ENCODE assay signal across 8 cellular contexts in genomic region chr9:128034821-128035764, GRCh38. TPM values are rescaled to one million over a fixed set of nuclear protein-coding genes. Genes with fewer than 3 reads are reported as not detected.
DNase-seq lines count a peak whose midpoint lies in the region; ATAC-seq lines count a peak whose summit lies in the region.

No MANE protein-coding gene starts in this region.

- no peaks in the 10 kb centered on the region for H3K27me3 ChIP-seq in layer of hippocampus (ENCODE audit: control insufficient read depth, insufficient read depth, low read length)

- ATAC-seq in HG03378 (IDR thresholded peaks at IDR 0.05; ENCODE audit: unreplicated experiment), result peak; percentile 43

- H3K27ac ChIP-seq in cingulate gyrus (ENCODE audit: low read depth, low read length) (peak overlapping the region; percentile 13), layer of hippocampus (ENCODE audit: low read depth, low read length) (peak overlapping the region; percentile 1)

- DNase-seq in EH (ENCODE audit: low read depth) (peak; percentile 85), NCI-H510A treated with DMSO at 0.1 percent for 48 hours (lab: John Stamatoyannopoulos, UW) (peak; percentile 89), mesenteric fat pad (ENCODE audit: low spot score) (no peak)
- peak; percentile 53 for DNase-seq in activated CD4-positive, alpha-beta T cell treated with anti-CD3 and anti-CD28 coated beads for 1 hour
- DNase-seq in stimulated activated CD4-positive, alpha-beta T cell treated with anti-CD3 and anti-CD28 coated beads, Interleukin-2, amount 100 ng/mL, for 48 hours, result peak; percentile 52

RNA-seq across cellular contexts. Expression of gene NAIF1, which starts 32.0 kb away (rescaled TPM):
- total RNA-seq in mesenteric fat pad, result 5.7 TPM

RNA-seq across cellular contexts. Expression of gene SLC25A25, which starts 32.9 kb away (rescaled TPM):
- 89.5 TPM for total RNA-seq in mesenteric fat pad

RNA-seq across cellular contexts. Expression of gene EEIG1, which starts 54.3 kb away (rescaled TPM):
- 12.8 TPM for total RNA-seq in mesenteric fat pad
